In genomic region chr14:96201965-96202364, GRCh38 we compare ENCODE assay signal across 24 cellular contexts. TPM values are rescaled to one million over a fixed set of nuclear protein-coding genes. Genes with fewer than 3 reads are reported as not detected.
"Had no signal": no experiment of that assay in that cellular context is flagged by ENCODE, and none has a peak within 500 bp of the region (broad histone marks: within the 10 kb centered on the region; RNA-seq: fewer than 3 reads in every experiment).

No MANE protein-coding gene starts in this region.

- H3K4me3 Mint-ChIP-seq: endodermal cell; immature natural killer cell; memory B cell; mesothelial cell of epicardium; natural killer cell; stimulated activated memory B cell treated with anti-CD40 and anti-IgM and Interleukin-4, amounts not matched to agents 10 μg/mL and 1 μg/mL and 100 μg/mL, for 72 hours; stimulated activated naive CD8-positive, alpha-beta T cell treated with anti-CD3 and anti-CD28 coated beads, Interleukin-15, Interleukin-2, amounts not matched to agents 100 ng/mL and 50 ng/mL, for 24 hours had no signal

- DNase-seq: colonic mucosa; effector CD4-positive, alpha-beta T cell; endodermal cell; erythroblast; foreskin keratinocyte; immature natural killer cell; left colon; natural killer cell; psoas muscle; retina; right lobe of liver; stimulated activated CD4-positive, alpha-beta T cell treated with anti-CD3 and anti-CD28 coated beads, Interleukin-15, amount 100 ng/mL, for 24 hours; stimulated activated CD4-positive, alpha-beta T cell treated with anti-CD3 and anti-CD28 coated beads, Interleukin-1b, Interleukin-23, amount 100 ng/mL, for 48 hours; stimulated activated CD4-positive, alpha-beta T cell treated with anti-CD3 and anti-CD28 coated beads, Interleukin-4, amount 100 ng/mL, for 24 hours; testis had no signal

- H3K27ac ChIP-seq: colonic mucosa, foreskin keratinocyte, psoas muscle, right lobe of liver, testis, tibial nerve had no signal

- H3K9me3 ChIP-seq: colonic mucosa, psoas muscle, right lobe of liver, testis, tibial nerve had no signal

- H3K36me3 ChIP-seq: colonic mucosa, right lobe of liver, tibial nerve had no signal

- H3K4me3 ChIP-seq: colonic mucosa, psoas muscle, right lobe of liver, testis, tibial nerve had no signal

- H3K27ac Mint-ChIP-seq: endodermal cell; immature natural killer cell; memory B cell; mesothelial cell of epicardium; natural killer cell; stimulated activated memory B cell treated with anti-CD40 and anti-IgM and Interleukin-4, amounts not matched to agents 10 μg/mL and 1 μg/mL and 100 μg/mL, for 72 hours; stimulated activated naive CD8-positive, alpha-beta T cell treated with anti-CD3 and anti-CD28 coated beads, Interleukin-15, Interleukin-2, amounts not matched to agents 100 ng/mL and 50 ng/mL, for 24 hours had no signal

- H3K4me1 Mint-ChIP-seq: immature natural killer cell, memory B cell had no signal

- H3K36me3 Mint-ChIP-seq: immature natural killer cell; memory B cell; mesothelial cell of epicardium; natural killer cell; stimulated activated memory B cell treated with anti-CD40 and anti-IgM and Interleukin-4, amounts not matched to agents 10 μg/mL and 1 μg/mL and 100 μg/mL, for 72 hours had no signal

- H3K27me3 ChIP-seq: colonic mucosa, foreskin keratinocyte, right lobe of liver, testis had no signal

- FAIRE-seq: endothelial cell of umbilical vein, keratinocyte had no signal

- H3K9me3 Mint-ChIP-seq: endodermal cell; memory B cell; mesothelial cell of epicardium; natural killer cell; stimulated activated memory B cell treated with anti-CD40 and anti-IgM and Interleukin-4, amounts not matched to agents 10 μg/mL and 1 μg/mL and 100 μg/mL, for 72 hours; stimulated activated naive CD8-positive, alpha-beta T cell treated with anti-CD3 and anti-CD28 coated beads, Interleukin-15, Interleukin-2, amounts not matched to agents 100 ng/mL and 50 ng/mL, for 24 hours had no signal

- H3K4me1 ChIP-seq: colonic mucosa, psoas muscle had no signal

- ATAC-seq: foreskin keratinocyte; left colon; natural killer cell; psoas muscle; stimulated activated memory B cell treated with anti-CD40 and anti-IgM and Interleukin-4, amounts not matched to agents 10 μg/mL and 1 μg/mL and 100 μg/mL, for 72 hours had no signal

RNA-seq across cellular contexts. Expression of gene BDKRB2, which starts 2.7 kb away (rescaled TPM):
- total RNA-seq: natural killer cell had no signal
- polyA plus RNA-seq: immature natural killer cell had no signal

RNA-seq across cellular contexts. Expression of gene BDKRB1, which starts 54.0 kb away (rescaled TPM):
- total RNA-seq: cerebellum, dermis microvascular lymphatic vessel endothelial cell, endothelial cell of umbilical vein, natural killer cell had no signal
- polyA plus RNA-seq: endothelial cell of umbilical vein, immature natural killer cell had no signal
